1 cellular context compared by ENCODE assay signal in genomic region chr15:92840149-92840548, GRCh38.
TF ChIP-seq lines count a peak whose summit lies in the region.

No MANE protein-coding gene starts in this region.

TF ChIP-seq in IMR-90, 13 proteins besides CTCF, POLR2A, EP300 and RAD21 (continued from another document):
- no peak for TF ChIP-seq SMC3 (IDR thresholded peaks at IDR 0.05; ENCODE audit: low read depth, low read length)
